ENCODE assay signal across 29 cellular contexts in genomic region chr11:31926816-31927528, GRCh38.
"Had no signal": no experiment of that assay in that cellular context is flagged by ENCODE, and none has a peak within 500 bp of the region (broad histone marks: within the 10 kb centered on the region; RNA-seq: fewer than 3 reads in every experiment).

No MANE protein-coding gene starts in this region.

- H3K9me3 Mint-ChIP-seq: memory B cell; naive thymus-derived CD8-positive, alpha-beta T cell; nephron; neural crest cell; stimulated activated effector memory CD8-positive, alpha-beta T cell treated with anti-CD3 and anti-CD28 coated beads, Interleukin-12 subunit alpha, Interleukin-12 subunit beta, amount 100 ng/mL, for 72 hours; stimulated activated naive CD8-positive, alpha-beta T cell treated with anti-CD3 and anti-CD28 coated beads, Interleukin-15, Interleukin-2, amounts not matched to agents 100 ng/mL and 50 ng/mL, for 24 hours had no signal

- H3K27me3 ChIP-seq: pancreas, sigmoid colon, spleen, suprapubic skin, tibial artery had no signal

- H3K36me3 Mint-ChIP-seq: immature natural killer cell; memory B cell; naive thymus-derived CD8-positive, alpha-beta T cell; stimulated activated effector memory CD8-positive, alpha-beta T cell treated with anti-CD3 and anti-CD28 coated beads, Interleukin-12 subunit alpha, Interleukin-12 subunit beta, amount 100 ng/mL, for 72 hours had no signal

- ATAC-seq: left colon; naive thymus-derived CD8-positive, alpha-beta T cell; pancreas; right cardiac atrium; stimulated activated effector memory CD8-positive, alpha-beta T cell treated with anti-CD3 and anti-CD28 coated beads, Interleukin-12 subunit alpha, Interleukin-12 subunit beta, amount 100 ng/mL, for 72 hours; upper lobe of right lung had no signal

- H3K9me3 ChIP-seq: left ventricle myocardium inferior, pancreas, prostate gland, sigmoid colon, spleen, suprapubic skin, thoracic aorta, tibial artery, upper lobe of right lung had no signal

- FAIRE-seq: islet of Langerhans, kidney, pancreas, small intestine, urothelium cell line had no signal

- H3K36me3 ChIP-seq: left ventricle myocardium inferior, pancreas, prostate gland, sigmoid colon, spleen, suprapubic skin, thoracic aorta, tibial artery, upper lobe of right lung had no signal

- H3K4me3 ChIP-seq: left ventricle myocardium inferior, pancreas, prostate gland, sigmoid colon, spleen, suprapubic skin, thoracic aorta, tibial artery, upper lobe of right lung had no signal

- H3K4me1 Mint-ChIP-seq: immature natural killer cell; memory B cell; naive thymus-derived CD8-positive, alpha-beta T cell; nephron; neural crest cell; stimulated activated effector memory CD8-positive, alpha-beta T cell treated with anti-CD3 and anti-CD28 coated beads, Interleukin-12 subunit alpha, Interleukin-12 subunit beta, amount 100 ng/mL, for 72 hours had no signal

- H3K27ac ChIP-seq: left ventricle myocardium inferior, pancreas, prostate gland, sigmoid colon, spleen, suprapubic skin, thoracic aorta, tibial artery, upper lobe of right lung had no signal

- H3K27ac Mint-ChIP-seq: immature natural killer cell; memory B cell; naive thymus-derived CD8-positive, alpha-beta T cell; nephron; stimulated activated effector memory CD8-positive, alpha-beta T cell treated with anti-CD3 and anti-CD28 coated beads, Interleukin-12 subunit alpha, Interleukin-12 subunit beta, amount 100 ng/mL, for 72 hours; stimulated activated naive CD8-positive, alpha-beta T cell treated with anti-CD3 and anti-CD28 coated beads, Interleukin-15, Interleukin-2, amounts not matched to agents 100 ng/mL and 50 ng/mL, for 24 hours had no signal

- H3K4me1 ChIP-seq: left ventricle myocardium inferior, pancreas, prostate gland, sigmoid colon, spleen, suprapubic skin, tibial artery, upper lobe of right lung had no signal

- DNase-seq: hypothalamus; immature natural killer cell; kidney; left colon; left ventricle myocardium inferior; naive thymus-derived CD8-positive, alpha-beta T cell; nucleus accumbens; pancreas; posterior cingulate gyrus; retina; right cardiac atrium; sigmoid colon; small intestine; spleen; stimulated activated CD4-positive, alpha-beta T cell treated with anti-CD3 and anti-CD28 coated beads, Interleukin-4, amount 100 ng/mL, for 24 hours; stimulated activated naive CD4-positive, alpha-beta T cell; tibial artery; trophoblast cell; upper lobe of right lung had no signal

- H3K4me3 Mint-ChIP-seq: immature natural killer cell; memory B cell; naive thymus-derived CD8-positive, alpha-beta T cell; nephron; neural crest cell; stimulated activated effector memory CD8-positive, alpha-beta T cell treated with anti-CD3 and anti-CD28 coated beads, Interleukin-12 subunit alpha, Interleukin-12 subunit beta, amount 100 ng/mL, for 72 hours; stimulated activated naive CD8-positive, alpha-beta T cell treated with anti-CD3 and anti-CD28 coated beads, Interleukin-15, Interleukin-2, amounts not matched to agents 100 ng/mL and 50 ng/mL, for 24 hours had no signal
